1 cellular context compared by ENCODE assay signal in genomic region chr10:29455095-29455494, GRCh38.
TF ChIP-seq lines count a peak whose summit lies in the region.

No MANE protein-coding gene starts in this region.

TF ChIP-seq in HepG2, 621 proteins besides CTCF, POLR2A, EP300 and RAD21 (continued from another document and continues in another):
- TF ChIP-seq FOXP4 (CRISPR knock-in tag; IDR thresholded peaks at IDR 0.05): peak; percentile 34; the same call in 1 of the 2 replicates
- TF ChIP-seq ZNF552 (CRISPR knock-in tag; IDR thresholded peaks at IDR 0.05; ENCODE audit: borderline replicate concordance): no peak
- no peak for TF ChIP-seq LCORL (IDR thresholded peaks at IDR 0.05)
- TF ChIP-seq LCORL (CRISPR knock-in tag; IDR thresholded peaks at IDR 0.05): peak; percentile 94
- no peak for TF ChIP-seq ZFP91 (CRISPR knock-in tag; IDR thresholded peaks at IDR 0.05; ENCODE audit: borderline replicate concordance)
- no peak for TF ChIP-seq NR2F2 (IDR thresholded peaks at IDR 0.05; ENCODE audit: borderline replicate concordance, low read depth)
- no peak for TF ChIP-seq SIN3A (IDR thresholded peaks at IDR 0.05; ENCODE audit: borderline replicate concordance, low read depth, low read length)
- TF ChIP-seq ZSCAN22 (CRISPR knock-in tag; IDR thresholded peaks at IDR 0.05): no peak
- TF ChIP-seq ISX (CRISPR knock-in tag; conservative IDR thresholded peaks at IDR 0.05): no peak
- TF ChIP-seq RARA (CRISPR knock-in tag; IDR thresholded peaks at IDR 0.05): peak; percentile 58
- TF ChIP-seq ZNF691 (CRISPR knock-in tag; IDR thresholded peaks at IDR 0.05; ENCODE audit: borderline replicate concordance, low read depth): no peak
- no peak for TF ChIP-seq ZNF350 (CRISPR knock-in tag; IDR thresholded peaks at IDR 0.05; ENCODE audit: borderline replicate concordance, low read depth)
- TF ChIP-seq TGIF2 (CRISPR knock-in tag; IDR thresholded peaks at IDR 0.05): no peak
- TF ChIP-seq ZBTB7B (CRISPR knock-in tag; IDR thresholded peaks at IDR 0.05): peak; percentile 66; the same call in 1 of the 2 replicates
- TF ChIP-seq ZNF619 (CRISPR knock-in tag; IDR thresholded peaks at IDR 0.05): no peak
- no peak for TF ChIP-seq GLMP (CRISPR knock-in tag; IDR thresholded peaks at IDR 0.05; ENCODE audit: borderline replicate concordance)
- TF ChIP-seq GTF2F1 (IDR thresholded peaks at IDR 0.05; ENCODE audit: low read length): no peak
- TF ChIP-seq ONECUT2 (CRISPR knock-in tag; IDR thresholded peaks at IDR 0.05): peak; percentile 93
- no peak for TF ChIP-seq PBX3 (CRISPR knock-in tag; IDR thresholded peaks at IDR 0.05; ENCODE audit: borderline replicate concordance)
- TF ChIP-seq TEAD2 (CRISPR knock-in tag; IDR thresholded peaks at IDR 0.05): no peak
- peak; percentile 47; the same call in 1 of the 2 replicates for TF ChIP-seq ARID3A (IDR thresholded peaks at IDR 0.05; ENCODE audit: low read depth, low read length)
- peak; percentile 54; the same call in 1 of the 2 replicates for TF ChIP-seq ZHX1 (CRISPR knock-in tag; IDR thresholded peaks at IDR 0.05; ENCODE audit: low read depth)
- no peak for TF ChIP-seq SPEN (CRISPR knock-in tag; IDR thresholded peaks at IDR 0.05; ENCODE audit: low read depth)
- no peak for TF ChIP-seq ZFP82 (CRISPR knock-in tag; IDR thresholded peaks at IDR 0.05; ENCODE audit: borderline replicate concordance)
- TF ChIP-seq MTF1 (CRISPR knock-in tag; IDR thresholded peaks at IDR 0.05): no peak
- no peak for TF ChIP-seq ZMAT3 (CRISPR knock-in tag; conservative IDR thresholded peaks at IDR 0.05)
- TF ChIP-seq YY1 (IDR thresholded peaks at IDR 0.05; ENCODE audit: insufficient read depth, insufficient replicate concordance, low read depth, low read length): no peak
- no peak for TF ChIP-seq ZNF546 (CRISPR knock-in tag; conservative IDR thresholded peaks at IDR 0.05)
- peak; percentile 71; the same call in 1 of the 2 replicates for TF ChIP-seq ZNF292 (CRISPR knock-in tag; IDR thresholded peaks at IDR 0.05; ENCODE audit: borderline replicate concordance, low read depth)
- no peak for TF ChIP-seq TFDP2 (CRISPR knock-in tag; IDR thresholded peaks at IDR 0.05)
- no peak for TF ChIP-seq E2F5 (CRISPR knock-in tag; conservative IDR thresholded peaks at IDR 0.05)
- no peak for TF ChIP-seq ZFP36 (IDR thresholded peaks at IDR 0.05; ENCODE audit: borderline replicate concordance, low read depth, low read length, partially characterized antibody)
- no peak for TF ChIP-seq DNMT1 (CRISPR knock-in tag; IDR thresholded peaks at IDR 0.05)
- TF ChIP-seq ATF6 (CRISPR knock-in tag; conservative IDR thresholded peaks at IDR 0.05): no peak
- TF ChIP-seq TP53 (CRISPR knock-in tag; conservative IDR thresholded peaks at IDR 0.05): no peak
- no peak for TF ChIP-seq PHF8 (CRISPR knock-in tag; IDR thresholded peaks at IDR 0.05)
- TF ChIP-seq HOMEZ (CRISPR knock-in tag; IDR thresholded peaks at IDR 0.05; ENCODE audit: low read depth): no peak
- no peak for TF ChIP-seq ZNF367 (CRISPR knock-in tag; IDR thresholded peaks at IDR 0.05; ENCODE audit: borderline replicate concordance)
- TF ChIP-seq ELF4 (CRISPR knock-in tag; IDR thresholded peaks at IDR 0.05; ENCODE audit: borderline replicate concordance): no peak
- no peak for TF ChIP-seq ZSCAN21 (CRISPR knock-in tag; IDR thresholded peaks at IDR 0.05; ENCODE audit: borderline replicate concordance)
- no peak for TF ChIP-seq ZBTB33 (CRISPR knock-in tag; IDR thresholded peaks at IDR 0.05)
- TF ChIP-seq ZKSCAN8 (CRISPR knock-in tag; IDR thresholded peaks at IDR 0.05; ENCODE audit: borderline replicate concordance): no peak
